ENCODE assay signal across 1 cellular context in the genomic region with DNA sequence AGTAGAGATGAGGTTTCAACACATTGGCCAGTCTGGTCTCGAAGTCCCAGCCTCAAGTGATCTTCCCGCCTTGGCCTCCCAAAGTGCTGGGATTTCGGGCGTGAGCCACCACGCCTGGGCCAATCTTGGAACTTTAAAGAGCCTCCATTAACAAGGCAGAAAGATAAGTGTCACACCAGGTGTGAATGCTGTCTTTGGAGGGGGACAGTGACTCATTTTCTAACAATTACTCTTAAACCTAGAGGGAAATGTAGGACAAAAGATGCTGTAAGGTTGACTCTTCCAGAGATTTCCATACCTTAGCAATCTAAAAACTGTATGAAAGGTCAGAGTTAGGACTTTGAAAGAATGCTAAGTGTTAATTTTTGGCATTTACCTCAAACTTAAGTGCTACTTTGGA.
TF ChIP-seq lines count a peak whose summit lies in the region.

No MANE protein-coding gene starts in this region.

TF ChIP-seq in H1, 55 proteins besides CTCF, POLR2A, EP300 and RAD21:
- no peak for TF ChIP-seq HDAC2 (IDR thresholded peaks at IDR 0.05; ENCODE audit: borderline replicate concordance in 1 of 2, low read depth in 2 of 2, low read length in 2 of 2)
- TF ChIP-seq RNF2 (IDR thresholded peaks at IDR 0.05; ENCODE audit: borderline replicate concordance, low read depth, low read length, missing control alignments, poor library complexity, severe bottlenecking): no peak
- TF ChIP-seq POU5F1 (IDR thresholded peaks at IDR 0.05; ENCODE audit: low read depth, low read length): no peak
- TF ChIP-seq GTF2F1 (IDR thresholded peaks at IDR 0.05; ENCODE audit: borderline replicate concordance, low read depth, low read length): no peak
